Comparison of ENCODE assay signal across 7 cellular contexts in genomic region chr2:201781583-201782051, GRCh38. TPM values are rescaled to one million over a fixed set of nuclear protein-coding genes. Genes with fewer than 3 reads are reported as not detected.
A peak's percentile ranks its signal among the peaks of the same experiment; 100 is the strongest.
DNase-seq lines count a peak whose midpoint lies in the region; ATAC-seq, FAIRE-seq and TF ChIP-seq lines count a peak whose summit lies in the region.

No MANE protein-coding gene starts in this region.

- TF ChIP-seq CTCF in GM13976 (IDR thresholded peaks at IDR 0.05; ENCODE audit: borderline replicate concordance, control extremely low read depth, extremely low read depth, insufficient read depth, missing control alignments) (no peak), gastroesophageal sphincter (IDR thresholded peaks at IDR 0.05) (no peak), pancreas (IDR thresholded peaks at IDR 0.05) (no peak)

- H3K27ac ChIP-seq in HUES48 (ENCODE audit: low read depth, low read length) = peak overlapping the region; percentile 97
- H3K27ac ChIP-seq in gastroesophageal sphincter = peak overlapping the region; percentile 36 to 98 (median 90)
- peak overlapping the region; percentile 81 to 88 (median 86) for H3K27ac ChIP-seq in pancreas

- H3K27me3 Mint-ChIP-seq in activated T-cell treated with anti-CD3 and anti-CD28 coated beads, Interleukin-2, amount 50 U/mL, for 4 hours (ENCODE audit: low read depth) = peaks cover 3% of the 10 kb centered on the region

- H3K9me3 ChIP-seq in HUES48 (ENCODE audit: control insufficient read depth, insufficient read depth, low read length) = no peaks in the 10 kb centered on the region
- H3K9me3 ChIP-seq in gastroesophageal sphincter = no peaks in the 10 kb centered on the region
- no peaks in the 10 kb centered on the region for H3K9me3 ChIP-seq in pancreas

- no peaks in the 10 kb centered on the region for H3K9me3 Mint-ChIP-seq in activated T-cell treated with anti-CD3 and anti-CD28 coated beads, Interleukin-2, amount 50 U/mL, for 4 hours

- H3K27me3 ChIP-seq in HUES48 (ENCODE audit: control insufficient read depth, insufficient read depth, low read length) (no peaks in the 10 kb centered on the region), gastroesophageal sphincter (no peaks in the 10 kb centered on the region), pancreas (no peaks in the 10 kb centered on the region)

- 0 to 1% methylated on average over 9 to 12 of the region's 13 CpGs for WGBS in gastroesophageal sphincter (ENCODE audit: low coverage in 1 of 2), 2 donors
- 1% methylated on average over 13 of the region's 13 CpGs for WGBS in pancreas, 2 donors

- no peak for TF ChIP-seq EP300 in gastroesophageal sphincter (IDR thresholded peaks at IDR 0.05)

- intact Hi-C loops in pancreas (cut with DNase I) = no loop called here

- peak overlapping the region; percentile 83 for H3K4me3 ChIP-seq in HUES48 (ENCODE audit: low read depth, low read length)
- peak overlapping the region; percentile 55 to 78 for H3K4me3 ChIP-seq in gastroesophageal sphincter
- peak overlapping the region; percentile 77 to 100 (median 88) for H3K4me3 ChIP-seq in pancreas

- TF ChIP-seq POLR2A in gastroesophageal sphincter (IDR thresholded peaks at IDR 0.05) = no peak

- peaks cover 24% of the 10 kb centered on the region for H3K4me1 ChIP-seq in HUES48 (ENCODE audit: control insufficient read depth, insufficient read depth, low read length)
- peaks cover 5 to 29% (median 7%) of the 10 kb centered on the region in 3 donors for H3K4me1 ChIP-seq in gastroesophageal sphincter
- peaks cover 11 to 20% (median 11%) of the 10 kb centered on the region in 3 donors for H3K4me1 ChIP-seq in pancreas

- H3K36me3 Mint-ChIP-seq in activated T-cell treated with anti-CD3 and anti-CD28 coated beads, Interleukin-2, amount 50 U/mL, for 4 hours (ENCODE audit: insufficient read depth) = no peaks in the 10 kb centered on the region

- FAIRE-seq in pancreas (lab: Jason Lieb, UNC) = no peak

- DNase-seq in GM13976 (ENCODE audit: low spot score) = peak; percentile 27
- no peak for DNase-seq in activated T-cell treated with anti-CD3 and anti-CD28 coated beads, Interleukin-2, amount 50 U/mL, for 4 hours
- DNase-seq in pancreas = peak in 4 of 6 donors; percentile 7 to 30 (median 25)

- H3K36me3 ChIP-seq in HUES48 (ENCODE audit: control insufficient read depth, insufficient read depth, low read length) = no peaks in the 10 kb centered on the region
- H3K36me3 ChIP-seq in gastroesophageal sphincter = no peaks in the 10 kb centered on the region
- H3K36me3 ChIP-seq in pancreas = no peaks in the 10 kb centered on the region

- H3K4me1 Mint-ChIP-seq in activated T-cell treated with anti-CD3 and anti-CD28 coated beads, Interleukin-2, amount 50 U/mL, for 4 hours (ENCODE audit: low read depth) = peaks cover 18% of the 10 kb centered on the region

- in situ Hi-C loops in GM13976 (cut with MboI; ENCODE audit: low sequenced_read_pairs, unreplicated experiment) = no loop called here

- peak overlapping the region; percentile 79 for H3K9ac ChIP-seq in HUES48 (ENCODE audit: low read depth, low read length)

- ATAC-seq in activated T-cell treated with anti-CD3 and anti-CD28 coated beads, Interleukin-2, amount 50 U/mL, for 4 hours = no peak
- ATAC-seq in gastroesophageal sphincter = peak; percentile 3
- ATAC-seq in pancreas = peak in 3 of 4 donors; percentile 0 to 9 (median 8)
- ATAC-seq in GM19328 (IDR thresholded peaks at IDR 0.05; ENCODE audit: unreplicated experiment) = no peak
- ATAC-seq in GM21786 (IDR thresholded peaks at IDR 0.05; ENCODE audit: unreplicated experiment) = no peak

- peak overlapping the region; percentile 96 for H3K4me3 Mint-ChIP-seq in activated T-cell treated with anti-CD3 and anti-CD28 coated beads, Interleukin-2, amount 50 U/mL, for 4 hours

RNA-seq across cellular contexts. Expression of gene ALS2, which starts 0.9 kb away (rescaled TPM):
- 10 to 100 TPM; 13.3 to 15.1 (median 14.8) TPM for total RNA-seq in activated T-cell treated with anti-CD3 and anti-CD28 coated beads, Interleukin-2, amount 50 U/mL, for 4 hours
- 10 to 100 TPM; 15.2 to 26.7 (median 20.8) TPM for total RNA-seq in gastroesophageal sphincter
- total RNA-seq in pancreas = 10 to 100 TPM in 1 of 6 donors, 1 to 10 TPM in 5; 6.6 to 12.9 (median 7.4) TPM
- polyA plus RNA-seq in pancreas = 1 to 10 TPM; 4.8 to 7.0 TPM

RNA-seq across cellular contexts. Expression of gene CDK15, which starts 24.7 kb away (rescaled TPM):
- not detected for total RNA-seq in activated T-cell treated with anti-CD3 and anti-CD28 coated beads, Interleukin-2, amount 50 U/mL, for 4 hours
- total RNA-seq in gastroesophageal sphincter (1 to 10 TPM in 3 of 4 donors, under 1 TPM in 1; 0.07 to 1.8 (median 1.4) TPM), pancreas (under 1 TPM in 3 of 6 donors, not detected in 3; 0.09 to 0.35 (median 0.31) TPM)
- polyA plus RNA-seq in pancreas = under 1 TPM; 0.11 to 0.12 TPM

Comparison
In these comparisons a context has a peak if more than half of its experiments do, and no peak if none do; other contexts are left out.
1. ATAC-seq: peak in gastroesophageal sphincter (single experiment) and pancreas (3 of 4); none in activated T-cell treated with anti-CD3 and anti-CD28 coated beads, Interleukin-2, amount 50 U/mL, for 4 hours (0 of 2), GM19328 (single experiment) and GM21786 (single experiment).
2. Peak in every context shown above with its lines, with median percentiles within 50 percentile points of each other: H3K27ac ChIP-seq and H3K4me3 ChIP-seq.